Comparison of ENCODE assay signal across 22 cellular contexts in the genomic region with DNA sequence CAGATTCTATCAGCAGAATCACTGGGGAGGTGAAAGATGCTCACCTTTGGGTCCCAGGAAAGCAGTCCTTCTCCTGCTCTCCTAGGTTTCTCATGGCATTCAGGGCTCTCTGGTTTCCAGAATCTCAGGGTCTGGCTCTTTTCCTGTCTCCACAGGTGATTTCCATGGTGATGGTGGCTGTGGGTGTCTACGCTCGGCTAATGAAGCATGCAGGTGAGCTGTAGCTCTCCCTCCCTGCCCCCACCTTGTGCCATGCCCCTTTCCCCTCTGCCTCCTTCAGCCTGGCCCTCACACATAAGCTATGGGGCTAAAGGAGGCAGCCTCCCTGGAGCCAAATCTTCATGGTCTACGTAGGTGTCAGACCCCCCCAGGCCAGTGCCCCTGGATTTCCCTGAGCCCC.
"Had no signal": no experiment of that assay in that cellular context is flagged by ENCODE, and none has a peak within 500 bp of the region (broad histone marks: within the 10 kb centered on the region; RNA-seq: fewer than 3 reads in every experiment).

No MANE protein-coding gene starts in this region.

- H3K4me3 Mint-ChIP-seq: natural killer cell; T-helper 1 cell treated with Interleukin-12 subunit alpha and Interleukin-12 subunit beta and Interleukin-4 antibody, amounts not matched to agents 30 μg/mL and 1 μg/mL, for 36 hours had no signal

- H3K4me1 ChIP-seq: adrenal gland, breast epithelium, pancreas, tibial artery had no signal

- H3K27me3 ChIP-seq: adrenal gland, breast epithelium, neutrophil, pancreas had no signal

- H3K9me3 ChIP-seq: adrenal gland, breast epithelium, neutrophil, pancreas, tibial artery had no signal

- H3K36me3 ChIP-seq: adrenal gland, breast epithelium, neutrophil, pancreas, tibial artery had no signal

- H3K27ac ChIP-seq: adrenal gland, breast epithelium, neutrophil, pancreas, tibial artery had no signal

- H3K4me3 ChIP-seq: adrenal gland, breast epithelium, pancreas, tibial artery had no signal

- ATAC-seq: activated CD4-positive, CD25-positive, alpha-beta regulatory T cell treated with anti-CD3 and anti-CD28 coated beads, Interleukin-2, amount 50 U/mL, for 24 hours; activated naive CD4-positive, alpha-beta T cell treated with anti-CD3 and anti-CD28 coated beads, Interleukin-2, amount 50 U/mL, for 72 hours; natural killer cell; sciatic nerve had no signal

- H3K9me3 Mint-ChIP-seq: activated naive CD4-positive, alpha-beta T cell treated with anti-CD3 and anti-CD28 coated beads, Interleukin-2, amount 50 U/mL, for 72 hours; natural killer cell; T-helper 1 cell treated with Interleukin-12 subunit alpha and Interleukin-12 subunit beta and Interleukin-4 antibody, amounts not matched to agents 30 μg/mL and 1 μg/mL, for 36 hours had no signal

- H3K4me1 Mint-ChIP-seq: natural killer cell had no signal

- H3K36me3 Mint-ChIP-seq: activated naive CD4-positive, alpha-beta T cell treated with anti-CD3 and anti-CD28 coated beads, Interleukin-2, amount 50 U/mL, for 72 hours; natural killer cell had no signal

- DNase-seq: activated CD4-positive, alpha-beta T cell treated with anti-CD3 and anti-CD28 coated beads, Interleukin-2, amount 50 U/mL, for 1 hour; activated CD8-positive, alpha-beta memory T cell treated with anti-CD3 and anti-CD28 coated beads for 24 hours; activated CD8-positive, alpha-beta memory T cell treated with anti-CD3 and anti-CD28 coated beads, Interleukin-2, amount 50 U/mL, for 48 hours; activated gamma-delta T cell; adrenal gland; cerebellar nuclear complex; cortex of kidney; erythroblast; foreskin melanocyte; hypothalamus; mesendoderm; natural killer cell; pancreas; stimulated activated CD4-positive, alpha-beta T cell treated with anti-CD3 and anti-CD28 coated beads, Interleukin-4, amount 100 ng/mL, for 4 hours; stimulated activated naive CD4-positive, alpha-beta T cell; tibial artery had no signal

- H3K27ac Mint-ChIP-seq: activated naive CD4-positive, alpha-beta T cell treated with anti-CD3 and anti-CD28 coated beads, Interleukin-2, amount 50 U/mL, for 72 hours; natural killer cell; T-helper 1 cell treated with Interleukin-12 subunit alpha and Interleukin-12 subunit beta and Interleukin-4 antibody, amounts not matched to agents 30 μg/mL and 1 μg/mL, for 36 hours had no signal
